Comparison of ENCODE assay signal across 9 cellular contexts in the genomic region with DNA sequence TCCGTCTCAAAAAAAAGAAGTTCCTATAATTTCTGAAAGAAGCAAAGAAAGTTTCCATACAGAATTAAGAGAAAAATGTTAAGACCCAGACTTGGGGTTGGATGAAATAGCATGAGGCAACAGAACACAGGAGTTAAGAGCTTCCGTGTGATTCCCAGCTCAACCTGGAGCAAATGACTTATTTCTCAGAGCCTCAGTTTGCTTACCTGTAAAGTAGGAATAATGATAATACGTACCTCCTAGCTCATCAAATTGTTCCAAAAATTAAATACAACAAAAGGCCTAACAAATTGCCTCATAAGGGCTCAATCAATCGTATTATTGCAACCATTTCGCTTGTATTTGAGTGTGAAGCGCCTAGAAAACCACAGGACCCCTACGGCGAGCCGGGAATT. TPM values are rescaled to one million over a fixed set of nuclear protein-coding genes. Genes with fewer than 3 reads are reported as not detected.
DNase-seq lines count a peak whose midpoint lies in the region; ATAC-seq and TF ChIP-seq lines count a peak whose summit lies in the region.
"Had no signal": no experiment of that assay in that cellular context is flagged by ENCODE, and none has a peak within 500 bp of the region (broad histone marks: within the 10 kb centered on the region; RNA-seq: fewer than 3 reads in every experiment).

No MANE protein-coding gene starts in this region.

- peaks cover 17 to 19% (median 18%) of the 10 kb centered on the region in 3 donors for H3K4me1 Mint-ChIP-seq in IgD-negative memory B cell
- peaks cover 27% of the 10 kb centered on the region for H3K4me1 Mint-ChIP-seq in chondrocyte (ENCODE audit: low read depth)

- ATAC-seq in GM18520 (IDR thresholded peaks at IDR 0.05; ENCODE audit: unreplicated experiment), result no peak

- H3K27ac Mint-ChIP-seq in IgD-negative memory B cell (peak overlapping the region; percentile 94 to 97 (median 96)), chondrocyte (ENCODE audit: unreplicated experiment) (peak overlapping the region; percentile 93)

- H3K4me3 Mint-ChIP-seq in IgD-negative memory B cell (peak overlapping the region; percentile 91 to 97 (median 95)), chondrocyte (ENCODE audit: unreplicated experiment) (peak overlapping the region; percentile 94)

- peak overlapping the region; percentile 68 for H3K4me3 ChIP-seq in A673 (ENCODE audit: low read depth, low read length, poor library complexity, severe bottlenecking)
- peak overlapping the region; percentile 93 to 98 for H3K4me3 ChIP-seq in muscle layer of colon (ENCODE audit: low read depth in 1 of 2, low read length in 2 of 2)

- no peaks in the 10 kb centered on the region for H3K9me3 Mint-ChIP-seq in IgD-negative memory B cell
- no peaks in the 10 kb centered on the region for H3K9me3 Mint-ChIP-seq in chondrocyte (ENCODE audit: low read depth)

- H3K9me3 ChIP-seq in A673 (ENCODE audit: low read depth, low read length, poor library complexity, severe bottlenecking) (no peaks in the 10 kb centered on the region), muscle layer of colon (ENCODE audit: low read length) (no peaks in the 10 kb centered on the region)

- H3K4me1 ChIP-seq in A673 (ENCODE audit: insufficient read depth, low read length, poor library complexity, severe bottlenecking) (peaks cover 17% of the 10 kb centered on the region), muscle layer of colon (ENCODE audit: insufficient read depth, low read length) (peaks cover 22% of the 10 kb centered on the region)

- H3K36me3 Mint-ChIP-seq in IgD-negative memory B cell (no peaks in the 10 kb centered on the region), chondrocyte (ENCODE audit: low read depth) (peaks cover 1% of the 10 kb centered on the region)

- POLR2A ChIA-PET in A673 (lab: Charles Lee; ENCODE audit: low non-redundant PET), result interaction anchor here (0.7 kb wide), 1 partner anchor 17 kb away, joined by 3 read pairs; no protein-coding TSS in a partner anchor

- TF ChIP-seq CTCF in A673 (conservative IDR thresholded peaks at IDR 0.05; ENCODE audit: low read depth, low read length) (no peak), chondrocyte (IDR thresholded peaks at IDR 0.05) (peak; percentile 7)

- H3K9ac ChIP-seq in muscle layer of colon (ENCODE audit: low read length), result peak overlapping the region; percentile 74

- TSS peak; percentile 87 for BruUV-seq in A673 (replicated peaks; lab: Mats Ljungman, UMichigan)

- CTCF ChIA-PET in A673 (lab: Charles Lee), result interaction anchor here (0.6 kb wide), 1 partner anchor 118 kb away, joined by 4 read pairs; no protein-coding TSS in a partner anchor

- H3K27me3 ChIP-seq in A673 (replicated peaks; ENCODE audit: insufficient read depth, low read depth, low read length, poor library complexity) (no peaks in the 10 kb centered on the region), muscle layer of colon (ENCODE audit: control insufficient read depth in 1 of 2, insufficient read depth in 2 of 2, low read length in 2 of 2) (no peaks in the 10 kb centered on the region)

- H3K27me3 Mint-ChIP-seq in IgD-negative memory B cell (no peaks in the 10 kb centered on the region), chondrocyte (ENCODE audit: low read depth) (no peaks in the 10 kb centered on the region)

- H3K27ac ChIP-seq in A673 (ENCODE audit: low read depth, low read length, poor library complexity, severe bottlenecking), result peak overlapping the region; percentile 93
- H3K27ac ChIP-seq in muscle layer of colon (ENCODE audit: low read depth, low read length), result peak overlapping the region; percentile 91

- peaks cover 3% of the 10 kb centered on the region for H3K36me3 ChIP-seq in A673 (ENCODE audit: insufficient read depth, low read length, poor library complexity, severe bottlenecking)
- H3K36me3 ChIP-seq in muscle layer of colon (ENCODE audit: insufficient read depth, low read length), result no peaks in the 10 kb centered on the region

- intact Hi-C loops in A673 (cut with micrococcal nuclease; ENCODE audit: unreplicated experiment), result loop anchor here (5.0 kb wide), 1 partner anchor 44 kb away; no protein-coding TSS in a partner anchor

- DNase-seq in A673 (ENCODE audit: low spot score) (no peak), chondrocyte (ENCODE audit: low spot score) (no peak), SHP77 (lab: John Stamatoyannopoulos, UW) (no peak), GF-D8 (lab: John Stamatoyannopoulos, UW) (no peak), epidermal melanocyte (ENCODE audit: insufficient read length, low spot score) (no peak)
- DNase-seq: NCI-H524 treated with DMSO at 0.1 percent for 48 hours had no signal

RNA-seq across cellular contexts. Expression of a gene that starts 0.6 kb away (rescaled TPM):
- 47.1 and 50.9 TPM in 2 replicates for total RNA-seq in A673 (2021)
- polyA plus RNA-seq in IgD-negative memory B cell, result 2.1 TPM
- 67.0 to 74.6 TPM (median 70.7 TPM) in 3 replicates for total RNA-seq in chondrocyte

RNA-seq across cellular contexts. Expression of a gene that starts 10.1 kb away (rescaled TPM):
- total RNA-seq in A673 (2021), result 200 and 215 TPM in 2 replicates
- 173 TPM for polyA plus RNA-seq in IgD-negative memory B cell
- 49.4 to 61.2 TPM (median 58.7 TPM) in 3 replicates for total RNA-seq in chondrocyte
